In the genomic region with DNA sequence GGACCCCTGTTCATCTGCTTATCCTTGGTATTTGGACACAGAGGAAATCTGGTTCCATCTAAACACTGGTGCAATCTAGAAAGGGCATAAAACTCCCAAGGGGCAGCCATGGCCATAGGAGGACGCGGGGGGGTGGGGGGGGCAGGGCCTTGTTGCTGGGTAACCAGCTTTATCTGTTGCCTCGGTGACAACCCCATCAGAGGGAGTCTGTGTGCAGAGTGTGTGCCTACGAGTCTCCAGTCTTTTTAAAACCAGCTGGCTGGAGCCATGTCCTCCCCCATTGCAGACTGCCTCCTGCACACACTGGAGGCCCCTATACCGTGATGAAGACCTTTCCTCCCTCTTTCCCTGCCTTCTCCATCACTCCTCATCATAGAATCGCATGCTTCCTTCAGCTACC, we compare ENCODE assay signal across 26 cellular contexts. TPM values are rescaled to one million over a fixed set of nuclear protein-coding genes. Genes with fewer than 3 reads are reported as not detected.
DNase-seq lines count a peak whose midpoint lies in the region; ATAC-seq, FAIRE-seq and TF ChIP-seq lines count a peak whose summit lies in the region.
"Had no signal": no experiment of that assay in that cellular context is flagged by ENCODE, and none has a peak within 500 bp of the region (broad histone marks: within the 10 kb centered on the region; RNA-seq: fewer than 3 reads in every experiment).

No MANE protein-coding gene starts in this region.

- peak overlapping the region; percentile 69 for H2AK5ac ChIP-seq in mesenchymal stem cell (ENCODE audit: low read length, severe bottlenecking)

- no peak overlapping the region for H2BK120ac ChIP-seq in mesenchymal stem cell (ENCODE audit: low read depth, low read length)

- peak overlapping the region; percentile 37 to 38 for H2BK12ac ChIP-seq in mesenchymal stem cell (ENCODE audit: low read length in 2 of 2)

- no peak overlapping the region for H4K91ac ChIP-seq in mesenchymal stem cell (ENCODE audit: low read length)

- no peak for DNase-seq in A549 (ENCODE audit: low read depth in 1 of 2, low spot score in 1 of 2)
- peak; percentile 4 for DNase-seq in COLO829 (ENCODE audit: low spot score)
- DNase-seq in K562 (ENCODE audit: extremely low read depth in 1 of 4, low spot score in 3 of 4): no peak
- DNase-seq in mesenchymal stem cell: no peak
- DNase-seq in posterior cingulate gyrus: no peak
- no peak for DNase-seq in OCI-M2 (lab: John Stamatoyannopoulos, UW; ENCODE audit: unreplicated experiment)
- no peak for DNase-seq in 8988T
- DNase-seq: activated CD4-positive, alpha-beta T cell treated with anti-CD3 and anti-CD28 coated beads, Interleukin-2, amount 50 U/mL, for 4 hours; body of pancreas; CD4-positive, alpha-beta memory T cell; DMS79; effector memory CD8-positive, alpha-beta T cell; foreskin melanocyte; naive thymus-derived CD4-positive, alpha-beta T cell; OCI-M1; pancreas; right lobe of liver; stimulated activated CD4-positive, alpha-beta T cell treated with anti-CD3 and anti-CD28 coated beads, Interleukin-4, amount 100 ng/mL, for 4 hours; stimulated activated naive CD4-positive, alpha-beta T cell; SW 1271; T1000 had no signal

- H4K8ac ChIP-seq in mesenchymal stem cell (ENCODE audit: low read length): no peak overlapping the region

- no peak overlapping the region for H3K4ac ChIP-seq in mesenchymal stem cell (ENCODE audit: low read depth in 1 of 2, low read length in 2 of 2)

- TF ChIP-seq POLR2A in A549 (IDR thresholded peaks at IDR 0.05; ENCODE audit: low read length) (no peak), K562 (conservative IDR thresholded peaks at IDR 0.05) (no peak)

- H3K4me2 ChIP-seq in A549: peak overlapping the region; percentile 20; the same call in 2 of the 3 replicates
- H3K4me2 ChIP-seq in K562 (ENCODE audit: insufficient read depth, low read length): no peak overlapping the region
- H3K4me2 ChIP-seq in mesenchymal stem cell (ENCODE audit: low read length, poor library complexity, severe bottlenecking): no peak overlapping the region
- H3K4me2 ChIP-seq: hepatocyte had no signal

- H3K27ac ChIP-seq in A549 (peak overlapping the region; percentile 50 to 64; a peak in 5 of 6 replicates), K562 (ENCODE audit: extremely low read depth, low read depth, low read length) (no peak overlapping the region), mesenchymal stem cell (ENCODE audit: low read length, poor library complexity, severe bottlenecking) (peak overlapping the region; percentile 37)
- H3K27ac ChIP-seq: body of pancreas, hepatocyte, pancreas, right lobe of liver, thoracic aorta had no signal

- in situ Hi-C loops in K562 (cut with MboI): loop anchor here (5.0 kb wide), 1 partner anchor 120 kb away; no protein-coding TSS in a partner anchor

- BruUV-seq in K562 (replicated peaks; lab: Mats Ljungman, UMichigan): no TSS peak

- H3K4me1 ChIP-seq in A549 (peaks cover 26% of the 10 kb centered on the region), K562 (replicated peaks in 1 of 2; ENCODE audit: control insufficient read depth in 2 of 2, insufficient read depth in 2 of 2, low read length in 2 of 2) (no peaks in the 10 kb centered on the region; a peak in 1 of 5 replicates), mesenchymal stem cell (ENCODE audit: control insufficient read depth, insufficient read depth, low read depth, low read length) (peaks cover 22% of the 10 kb centered on the region)
- H3K4me1 ChIP-seq: body of pancreas, pancreas, right lobe of liver had no signal

- no peaks in the 10 kb centered on the region for H3K79me2 ChIP-seq in K562 (ENCODE audit: control insufficient read depth, insufficient read depth, low read length)
- H3K79me2 ChIP-seq: hepatocyte had no signal

- H3K27me3 ChIP-seq in K562 (ENCODE audit: control insufficient read depth in 2 of 2, insufficient read depth in 2 of 2, low read length in 2 of 2) (peaks cover 5 to 10% of the 10 kb centered on the region in 2 experiments; a peak in 1 of 5 replicates), mesenchymal stem cell (ENCODE audit: control insufficient read depth in 1 of 2, insufficient read depth in 1 of 2, low read length in 2 of 2) (peaks cover 0 to 9% of the 10 kb centered on the region in 2 experiments)
- H3K27me3 ChIP-seq: hepatocyte, pancreas, right lobe of liver had no signal

- POLR2A ChIA-PET in A549 (lab: Yijun Ruan, JAX) (interaction anchor here (1.0 kb wide), 1 partner anchor 275 kb away, joined by 3 read pairs; a partner anchor contains a TSS), K562 (lab: Yijun Ruan, JAX) (no interaction called here)

- CTCF ChIA-PET in A549 (lab: Yijun Ruan, JAX): interaction anchor here (1.0 to 26.0 kb wide), 13 partner anchors 7 to 372 kb away, joined by 3 to 452 read pairs (median 33); no protein-coding TSS in a partner anchor
- CTCF ChIA-PET in K562 (lab: Yijun Ruan, JAX; ENCODE audit: low intra/inter-chr PET ratio): interaction anchor here (1.9 to 3.1 kb wide), 2 partner anchors 122 to 323 kb away, joined by 9 to 28 read pairs; no protein-coding TSS in a partner anchor

- TF ChIP-seq RAD21 in A549 (conservative IDR thresholded peaks at IDR 0.05 in 1 of 2, IDR thresholded peaks at IDR 0.05 in 1 of 2): no peak
- TF ChIP-seq RAD21 in K562 (CRISPR knock-in tag; conservative IDR thresholded peaks at IDR 0.05 in 1 of 2, IDR thresholded peaks at IDR 0.05 in 1 of 2): no peak

- no peaks in the 10 kb centered on the region for H3K9me1 ChIP-seq in K562 (ENCODE audit: control insufficient read depth, insufficient read depth, low read length)

- no peak overlapping the region for H2BK5ac ChIP-seq in mesenchymal stem cell (ENCODE audit: low read depth, low read length, poor library complexity, severe bottlenecking)

- no peaks in the 10 kb centered on the region for H3K79me1 ChIP-seq in mesenchymal stem cell (replicated peaks; ENCODE audit: low read length, poor library complexity, severe bottlenecking)

- H3K18ac ChIP-seq in mesenchymal stem cell (ENCODE audit: low read depth in 1 of 2, low read length in 2 of 2): peak overlapping the region; percentile 11 to 38

- peak overlapping the region in 1 of 2 experiments; percentile 18 for H3K14ac ChIP-seq in mesenchymal stem cell (ENCODE audit: low read length in 2 of 2)

- H3K9ac ChIP-seq in K562 (ENCODE audit: insufficient read depth in 1 of 2, low read depth in 2 of 2, low read length in 2 of 2): no peak overlapping the region
- H3K9ac ChIP-seq in mesenchymal stem cell (ENCODE audit: low read length): no peak overlapping the region

- H3K9me3 ChIP-seq in A549: no peaks in the 10 kb centered on the region
- H3K9me3 ChIP-seq in K562 (replicated peaks; ENCODE audit: control insufficient read depth, insufficient read depth, low read depth, low read length): no peaks in the 10 kb centered on the region
- no peaks in the 10 kb centered on the region for H3K9me3 ChIP-seq in mesenchymal stem cell (ENCODE audit: control insufficient read depth, low read length)
- H3K9me3 ChIP-seq: body of pancreas, pancreas, right lobe of liver, thoracic aorta had no signal

- peaks cover 13% of the 10 kb centered on the region for H4K20me1 ChIP-seq in K562 (replicated peaks; ENCODE audit: control insufficient read depth, insufficient read depth, low read length)

- H3K36me3 ChIP-seq in K562 (ENCODE audit: control insufficient read depth, insufficient read depth, low read length) (no peaks in the 10 kb centered on the region), mesenchymal stem cell (ENCODE audit: control insufficient read depth in 1 of 2, insufficient read depth in 2 of 2, low read depth in 1 of 2, low read length in 2 of 2) (no peaks in the 10 kb centered on the region)
- H3K36me3 ChIP-seq: pancreas, right lobe of liver, thoracic aorta had no signal

- no peak for TF ChIP-seq EP300 in A549 (IDR thresholded peaks at IDR 0.05)
- TF ChIP-seq EP300 in K562 (IDR thresholded peaks at IDR 0.05; ENCODE audit: low read length): no peak

- ATAC-seq in A549 (peak in 1 of 2 experiments; percentile 4; a peak in 1 of 6 replicates), K562 (no peak)
- ATAC-seq: body of pancreas; effector memory CD8-positive, alpha-beta T cell; esophagus mucosa; naive thymus-derived CD4-positive, alpha-beta T cell; pancreas; right lobe of liver; WTC11 had no signal

- TF ChIP-seq CTCF in A549 (IDR thresholded peaks at IDR 0.05): no peak
- TF ChIP-seq CTCF in K562 (IDR thresholded peaks at IDR 0.05 in 2 of 3, conservative IDR thresholded peaks at IDR 0.05 in 1 of 3; ENCODE audit: insufficient read depth in 2 of 3, low read depth in 1 of 3, low read length in 3 of 3): no peak

- 70% methylated on average over 4 of the region's 6 CpGs for WGBS in A549 (ENCODE audit: missing lambda C conversion rate)
- WGBS in K562 (ENCODE audit: insufficient coverage, low coverage, missing lambda C conversion rate): 0% methylated on average over 4 of the region's 6 CpGs
- 76% methylated on average over 6 of the region's 6 CpGs for WGBS in mesenchymal stem cell

- H2AFZ ChIP-seq in K562 (ENCODE audit: low read depth, low read length) (no peak overlapping the region), mesenchymal stem cell (ENCODE audit: low read depth, low read length) (no peak overlapping the region)
- H2AFZ ChIP-seq: hepatocyte had no signal

- no peak overlapping the region for H3K4me3 ChIP-seq in A549
- no peak overlapping the region for H3K4me3 ChIP-seq in K562
- no peak overlapping the region for H3K4me3 ChIP-seq in mesenchymal stem cell (ENCODE audit: insufficient read depth in 1 of 2, low read depth in 1 of 2, low read length in 2 of 2)
- H3K4me3 ChIP-seq: body of pancreas, hepatocyte, pancreas, right lobe of liver, thoracic aorta had no signal

- no peak for FAIRE-seq in A549 (lab: Jason Lieb, UNC)
- no peak for FAIRE-seq in K562 (lab: Jason Lieb, UNC)
- FAIRE-seq: colon, pancreas had no signal

- no peak overlapping the region for H2BK15ac ChIP-seq in mesenchymal stem cell (ENCODE audit: low read depth, poor library complexity, severe bottlenecking)

- H3K23ac ChIP-seq in mesenchymal stem cell (ENCODE audit: low read length in 2 of 2): no peak overlapping the region

- intact Hi-C loops in K562 (cut with micrococcal nuclease): loop anchor here (10.0 kb wide), 1 partner anchor 182 kb away; no protein-coding TSS in a partner anchor
- intact Hi-C loops in posterior cingulate gyrus (cut with DNase I): loop anchor here (5.0 kb wide), 2 partner anchors 245 to 275 kb away; no protein-coding TSS in a partner anchor

RNA-seq across cellular contexts. Expression of a gene that starts 26.4 kb away (rescaled TPM):
- 2.0 and 2.4 TPM in 2 replicates for polyA plus RNA-seq in A549 (2011; rRNA removed)
- 1.3 and 1.7 TPM in 2 replicates for polyA plus RNA-seq in A549 (2012; cell fraction: cytosol; rRNA removed)
- 1.5 and 1.8 TPM in 2 replicates for polyA plus RNA-seq in A549 (2012; cell fraction: nucleus; rRNA removed)
- 1.8 to 2.4 TPM (median 2.3 TPM) in 3 replicates for polyA plus RNA-seq in A549 (2017; fragmentation: RNase III; extraction: RNeasy Plus Mini Kit Qiagen cat#74134 plus additional on column Dnase treatment)
- 1.9 and 2.6 TPM in 2 replicates for polyA minus RNA-seq in A549 (2011; rRNA and poly(A)+ RNA removed)
- not detected in 2 replicates for total RNA-seq in K562 (2011; cell fraction: chromatin; rRNA removed; ENCODE audit: low replicate concordance)
- not detected in 2 replicates for total RNA-seq in K562 (2011; cell fraction: nucleolus; rRNA removed)
- not detected in 2 replicates for total RNA-seq in K562 (2011; cell fraction: nucleoplasm; rRNA removed)
- not detected in 2 replicates for total RNA-seq in K562 (2014; rRNA removed)
- not detected in 2 replicates for total RNA-seq in K562 (2014; rRNA removed; fragmentation: Illumina TruSeq; extraction: Trizol)
- total RNA-seq in K562 (2015; rRNA removed; fragmentation: Illumina TruSeq; extraction: Trizol): not detected in 2 replicates
- total RNA-seq in K562 (2021): not detected in 2 replicates
- polyA plus RNA-seq in K562 (2011; rRNA removed): not detected in 2 replicates
- not detected in 2 replicates for polyA plus RNA-seq in K562 (2011; cell fraction: cytosol; rRNA removed)
- polyA plus RNA-seq in K562 (2011; cell fraction: nucleus; rRNA removed): not detected in 2 replicates
- polyA plus RNA-seq in K562 (2012): not detected in 2 replicates
- polyA plus RNA-seq in K562 (2014; fragmentation: Illumina TruSeq; extraction: Trizol): not detected in 2 replicates
- not detected for polyA plus RNA-seq in K562 (2014; fragmentation: Nextera tagmentation; extraction: Ambion mirVana)
- not detected in 2 replicates for polyA plus RNA-seq in K562 (2014; rRNA removed)
- not detected in 2 replicates for polyA minus RNA-seq in K562 (2011; rRNA and poly(A)+ RNA removed)
- not detected in 2 replicates for polyA minus RNA-seq in K562 (2011; cell fraction: cytosol; rRNA and poly(A)+ RNA removed)
- polyA minus RNA-seq in K562 (2011; cell fraction: nucleus; rRNA and poly(A)+ RNA removed): not detected in 2 replicates
- 6.0 TPM for polyA plus RNA-seq in mesenchymal stem cell (2013, experiment 1 of 2)
- polyA plus RNA-seq in mesenchymal stem cell (2013, experiment 2 of 2): 6.3 TPM
- total RNA-seq: CD4-positive, alpha-beta memory T cell had no signal
- polyA plus RNA-seq: CD4-positive, alpha-beta memory T cell; naive thymus-derived CD4-positive, alpha-beta T cell had no signal
